18 cellular contexts compared by ENCODE assay signal in the genomic region with DNA sequence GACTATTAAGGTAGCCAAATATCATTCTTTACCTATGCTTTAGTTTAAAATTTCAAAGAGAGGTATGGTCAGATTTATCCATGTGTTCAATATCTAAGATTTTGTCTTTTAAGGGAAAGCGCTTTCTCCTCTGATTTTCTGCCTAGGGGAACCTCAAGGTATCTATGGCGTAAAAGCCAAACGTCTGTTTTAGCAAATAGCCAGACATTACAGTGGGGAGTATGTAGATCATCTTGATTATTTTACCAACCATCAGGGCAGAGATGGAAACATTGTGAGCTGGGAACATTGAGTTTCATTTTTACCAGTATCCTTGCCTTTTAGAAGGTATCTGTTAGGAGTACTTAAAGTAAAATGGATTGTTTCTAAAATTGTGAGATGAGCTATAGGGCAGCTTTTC.
DNase-seq lines count a peak whose midpoint lies in the region; ATAC-seq and TF ChIP-seq lines count a peak whose summit lies in the region.
"Had no signal": no experiment of that assay in that cellular context is flagged by ENCODE, and none has a peak within 500 bp of the region (broad histone marks: within the 10 kb centered on the region; RNA-seq: fewer than 3 reads in every experiment).

No MANE protein-coding gene starts in this region.

- CTCF ChIA-PET in SK-N-SH (lab: Yijun Ruan, JAX), result interaction anchor here (1.0 to 2.5 kb wide), 3 partner anchors 13 to 196 kb away, joined by 3 to 6 read pairs (median 6); no protein-coding TSS in a partner anchor

- H3K4me1 ChIP-seq in SK-N-SH (ENCODE audit: control insufficient read depth in 1 of 2, insufficient read depth in 2 of 2, low read depth in 1 of 2, low read length in 1 of 2), result no peaks in the 10 kb centered on the region; a peak in 1 of 4 replicates
- H3K4me1 ChIP-seq: A549, Caco-2 had no signal

- no peak overlapping the region for H2AFZ ChIP-seq in SK-N-SH (ENCODE audit: low read depth)

- peak; percentile 6 for DNase-seq in SK-N-SH
- DNase-seq in OCI-M1 (lab: John Stamatoyannopoulos, UW), result peak; percentile 11
- DNase-seq in osteocyte (ENCODE audit: extremely low spot score, unreplicated experiment), result no peak
- no peak for DNase-seq in activated naive CD8-positive, alpha-beta T cell treated with anti-CD3 and anti-CD28 coated beads, Interleukin-2, amount 50 U/mL, for 24 hours
- DNase-seq: AML-193; Caco-2; Calu3; CD4-positive, alpha-beta T cell; CD8-positive, alpha-beta T cell; DMS79 treated with DMSO at 0.1 percent for 48 hours; GF-D8 had no signal

- no peaks in the 10 kb centered on the region for H4K20me1 ChIP-seq in SK-N-SH (ENCODE audit: insufficient read depth)
- H4K20me1 ChIP-seq: BLaER1 treated with 17β-estradiol and CSF1 and Interleukin-3, amounts not matched to agents 10 nM and 100 nM had no signal

- H3F3A ChIP-seq in SK-N-SH (replicated peaks; ENCODE audit: insufficient read depth), result no peaks in the 10 kb centered on the region

- no peak for TF ChIP-seq EP300 in SK-N-SH (IDR thresholded peaks at IDR 0.05; ENCODE audit: borderline replicate concordance in 1 of 2, low read depth in 1 of 2, low read length in 1 of 2)

- no peaks in the 10 kb centered on the region for H3K9me3 Mint-ChIP-seq in osteocyte (ENCODE audit: unreplicated experiment)
- peaks cover 3% of the 10 kb centered on the region for H3K9me3 Mint-ChIP-seq in activated naive CD8-positive, alpha-beta T cell treated with anti-CD3 and anti-CD28 coated beads, Interleukin-2, amount 50 U/mL, for 24 hours
- H3K9me3 Mint-ChIP-seq: CD4-positive, alpha-beta T cell; CD8-positive, alpha-beta T cell had no signal

- H3K27me3 Mint-ChIP-seq in osteocyte (ENCODE audit: unreplicated experiment), result no peaks in the 10 kb centered on the region
- H3K27me3 Mint-ChIP-seq in activated naive CD8-positive, alpha-beta T cell treated with anti-CD3 and anti-CD28 coated beads, Interleukin-2, amount 50 U/mL, for 24 hours, result no peaks in the 10 kb centered on the region
- H3K27me3 Mint-ChIP-seq: CD4-positive, alpha-beta T cell had no signal

- no peaks in the 10 kb centered on the region for H3K36me3 Mint-ChIP-seq in osteocyte (ENCODE audit: unreplicated experiment)
- no peaks in the 10 kb centered on the region for H3K36me3 Mint-ChIP-seq in activated naive CD8-positive, alpha-beta T cell treated with anti-CD3 and anti-CD28 coated beads, Interleukin-2, amount 50 U/mL, for 24 hours (ENCODE audit: low read depth)
- H3K36me3 Mint-ChIP-seq: CD8-positive, alpha-beta T cell had no signal

- no peak overlapping the region for H3K4me3 Mint-ChIP-seq in osteocyte (ENCODE audit: unreplicated experiment)
- H3K4me3 Mint-ChIP-seq in activated naive CD8-positive, alpha-beta T cell treated with anti-CD3 and anti-CD28 coated beads, Interleukin-2, amount 50 U/mL, for 24 hours, result no peak overlapping the region
- H3K4me3 Mint-ChIP-seq: B cell; CD4-positive, alpha-beta T cell; CD8-positive, alpha-beta T cell had no signal

- no peak overlapping the region for H3K27ac ChIP-seq in SK-N-SH (ENCODE audit: low read depth in 2 of 2, low read length in 1 of 2)
- H3K27ac ChIP-seq: 22Rv1; A549; BLaER1 treated with 17β-estradiol and CSF1 and Interleukin-3, amounts not matched to agents 10 nM and 100 nM; C4-2B had no signal

- no peak for TF ChIP-seq CTCF in SK-N-SH (IDR thresholded peaks at IDR 0.05)
- TF ChIP-seq CTCF in osteocyte (IDR thresholded peaks at IDR 0.05), result no peak

- no peaks in the 10 kb centered on the region for H3K79me2 ChIP-seq in SK-N-SH (ENCODE audit: insufficient read depth)

- no peaks in the 10 kb centered on the region for H3K9me2 ChIP-seq in SK-N-SH

- no peak for TF ChIP-seq RAD21 in SK-N-SH (IDR thresholded peaks at IDR 0.05; ENCODE audit: low read length)

- no peaks in the 10 kb centered on the region for H3K36me3 ChIP-seq in SK-N-SH (replicated peaks in 1 of 2; ENCODE audit: control insufficient read depth in 1 of 2, insufficient read depth in 2 of 2, low read length in 1 of 2)
- H3K36me3 ChIP-seq: BLaER1 treated with 17β-estradiol and CSF1 and Interleukin-3, amounts not matched to agents 10 nM and 100 nM had no signal

- no peaks in the 10 kb centered on the region for H3K9me3 ChIP-seq in SK-N-SH
- H3K9me3 ChIP-seq: A549; BLaER1 treated with 17β-estradiol and CSF1 and Interleukin-3, amounts not matched to agents 10 nM and 100 nM; Caco-2 had no signal

- H3K9ac ChIP-seq in SK-N-SH, result no peak overlapping the region
- H3K9ac ChIP-seq: BLaER1 treated with 17β-estradiol and CSF1 and Interleukin-3, amounts not matched to agents 10 nM and 100 nM had no signal

- 60% methylated on average over 3 of the region's 3 CpGs for WGBS in SK-N-SH (ENCODE audit: low lambda C conversion rate)

- POLR2A ChIA-PET in SK-N-SH (lab: Yijun Ruan, JAX), result no interaction called here

- ATAC-seq in SK-N-SH treated with all-trans-retinoic acid at 6 μM for 48 hours (no peak), GM21737 (IDR thresholded peaks at IDR 0.05; ENCODE audit: unreplicated experiment) (no peak)
- no peak for ATAC-seq in activated naive CD8-positive, alpha-beta T cell treated with anti-CD3 and anti-CD28 coated beads, Interleukin-2, amount 50 U/mL, for 24 hours
- ATAC-seq: A549; CD8-positive, alpha-beta T cell had no signal

- H3K27ac Mint-ChIP-seq in osteocyte (ENCODE audit: unreplicated experiment), result peak overlapping the region; percentile 56
- no peak overlapping the region for H3K27ac Mint-ChIP-seq in activated naive CD8-positive, alpha-beta T cell treated with anti-CD3 and anti-CD28 coated beads, Interleukin-2, amount 50 U/mL, for 24 hours
- H3K27ac Mint-ChIP-seq: B cell; CD4-positive, alpha-beta T cell; CD8-positive, alpha-beta T cell had no signal

- H3K27me3 ChIP-seq in SK-N-SH (ENCODE audit: insufficient read depth), result no peaks in the 10 kb centered on the region
- H3K27me3 ChIP-seq: BLaER1 treated with 17β-estradiol and CSF1 and Interleukin-3, amounts not matched to agents 10 nM and 100 nM had no signal

- H3K4me3 ChIP-seq in SK-N-SH (ENCODE audit: low read depth in 2 of 2, low read length in 1 of 2), result no peak overlapping the region
- H3K4me3 ChIP-seq: A549; BLaER1 treated with 17β-estradiol and CSF1 and Interleukin-3, amounts not matched to agents 10 nM and 100 nM had no signal

- H3K4me1 Mint-ChIP-seq in osteocyte (ENCODE audit: unreplicated experiment), result peaks cover 49% of the 10 kb centered on the region
- no peaks in the 10 kb centered on the region for H3K4me1 Mint-ChIP-seq in activated naive CD8-positive, alpha-beta T cell treated with anti-CD3 and anti-CD28 coated beads, Interleukin-2, amount 50 U/mL, for 24 hours
- H3K4me1 Mint-ChIP-seq: B cell had no signal

- H3K4me2 ChIP-seq in SK-N-SH, result no peak overlapping the region
- H3K4me2 ChIP-seq: A549; BLaER1 treated with 17β-estradiol and CSF1 and Interleukin-3, amounts not matched to agents 10 nM and 100 nM had no signal

TF ChIP-seq in SK-N-SH, 30 proteins besides CTCF, POLR2A, EP300 and RAD21:
- TF ChIP-seq POLR2AphosphoS5 (IDR thresholded peaks at IDR 0.05; ENCODE audit: low read depth, low read length) (no peak), GATA2 (CRISPR knock-in tag; IDR thresholded peaks at IDR 0.05) (peak; percentile 39; the same call in 1 of the 2 replicates)

TF ChIP-seq in SK-N-SH treated with all-trans-retinoic acid at 6 μM for 48 hours, 23 proteins besides CTCF, POLR2A, EP300 and RAD21 (continues in another document):
- no peak for TF ChIP-seq PPARA (CRISPR knock-in tag; IDR thresholded peaks at IDR 0.05; ENCODE audit: borderline replicate concordance)
- TF ChIP-seq, protein P1, sequence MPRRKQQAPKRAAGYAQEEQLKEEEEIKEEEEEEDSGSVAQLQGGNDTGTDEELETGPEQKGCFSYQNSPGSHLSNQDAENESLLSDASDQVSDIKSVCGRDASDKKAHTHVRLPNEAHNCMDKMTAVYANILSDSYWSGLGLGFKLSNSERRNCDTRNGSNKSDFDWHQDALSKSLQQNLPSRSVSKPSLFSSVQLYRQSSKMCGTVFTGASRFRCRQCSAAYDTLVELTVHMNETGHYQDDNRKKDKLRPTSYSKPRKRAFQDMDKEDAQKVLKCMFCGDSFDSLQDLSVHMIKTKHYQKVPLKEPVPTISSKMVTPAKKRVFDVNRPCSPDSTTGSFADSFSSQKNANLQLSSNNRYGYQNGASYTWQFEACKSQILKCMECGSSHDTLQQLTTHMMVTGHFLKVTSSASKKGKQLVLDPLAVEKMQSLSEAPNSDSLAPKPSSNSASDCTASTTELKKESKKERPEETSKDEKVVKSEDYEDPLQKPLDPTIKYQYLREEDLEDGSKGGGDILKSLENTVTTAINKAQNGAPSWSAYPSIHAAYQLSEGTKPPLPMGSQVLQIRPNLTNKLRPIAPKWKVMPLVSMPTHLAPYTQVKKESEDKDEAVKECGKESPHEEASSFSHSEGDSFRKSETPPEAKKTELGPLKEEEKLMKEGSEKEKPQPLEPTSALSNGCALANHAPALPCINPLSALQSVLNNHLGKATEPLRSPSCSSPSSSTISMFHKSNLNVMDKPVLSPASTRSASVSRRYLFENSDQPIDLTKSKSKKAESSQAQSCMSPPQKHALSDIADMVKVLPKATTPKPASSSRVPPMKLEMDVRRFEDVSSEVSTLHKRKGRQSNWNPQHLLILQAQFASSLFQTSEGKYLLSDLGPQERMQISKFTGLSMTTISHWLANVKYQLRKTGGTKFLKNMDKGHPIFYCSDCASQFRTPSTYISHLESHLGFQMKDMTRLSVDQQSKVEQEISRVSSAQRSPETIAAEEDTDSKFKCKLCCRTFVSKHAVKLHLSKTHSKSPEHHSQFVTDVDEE (CRISPR knock-in tag; IDR thresholded peaks at IDR 0.05), result no peak
- no peak for TF ChIP-seq ESRRG (CRISPR knock-in tag; IDR thresholded peaks at IDR 0.05)
- no peak for TF ChIP-seq TOX (CRISPR knock-in tag; IDR thresholded peaks at IDR 0.05; ENCODE audit: borderline replicate concordance)
- TF ChIP-seq, protein P2, sequence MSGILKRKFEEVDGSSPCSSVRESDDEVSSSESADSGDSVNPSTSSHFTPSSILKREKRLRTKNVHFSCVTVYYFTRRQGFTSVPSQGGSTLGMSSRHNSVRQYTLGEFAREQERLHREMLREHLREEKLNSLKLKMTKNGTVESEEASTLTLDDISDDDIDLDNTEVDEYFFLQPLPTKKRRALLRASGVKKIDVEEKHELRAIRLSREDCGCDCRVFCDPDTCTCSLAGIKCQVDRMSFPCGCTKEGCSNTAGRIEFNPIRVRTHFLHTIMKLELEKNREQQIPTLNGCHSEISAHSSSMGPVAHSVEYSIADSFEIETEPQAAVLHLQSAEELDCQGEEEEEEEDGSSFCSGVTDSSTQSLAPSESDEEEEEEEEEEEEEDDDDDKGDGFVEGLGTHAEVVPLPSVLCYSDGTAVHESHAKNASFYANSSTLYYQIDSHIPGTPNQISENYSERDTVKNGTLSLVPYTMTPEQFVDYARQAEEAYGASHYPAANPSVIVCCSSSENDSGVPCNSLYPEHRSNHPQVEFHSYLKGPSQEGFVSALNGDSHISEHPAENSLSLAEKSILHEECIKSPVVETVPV (CRISPR knock-in tag; IDR thresholded peaks at IDR 0.05), result no peak
- TF ChIP-seq GLIS3 (CRISPR knock-in tag; IDR thresholded peaks at IDR 0.05), result no peak
- TF ChIP-seq ARNTL (CRISPR knock-in tag; IDR thresholded peaks at IDR 0.05; ENCODE audit: borderline replicate concordance, low read depth), result no peak
- TF ChIP-seq CSDC2 (CRISPR knock-in tag; IDR thresholded peaks at IDR 0.05), result no peak
- TF ChIP-seq ZNF8 (CRISPR knock-in tag; IDR thresholded peaks at IDR 0.05), result no peak
- TF ChIP-seq ISL1 (CRISPR knock-in tag; IDR thresholded peaks at IDR 0.05), result no peak
- no peak for TF ChIP-seq ZNF70 (CRISPR knock-in tag; IDR thresholded peaks at IDR 0.05)

Comparison
In these comparisons a context has a peak if more than half of its experiments do, and no peak if none do; other contexts are left out.
1. DNase-seq: peak in SK-N-SH (single experiment) and OCI-M1 (single experiment); none in osteocyte (single experiment) and activated naive CD8-positive, alpha-beta T cell treated with anti-CD3 and anti-CD28 coated beads, Interleukin-2, amount 50 U/mL, for 24 hours (single experiment).